11 cellular contexts compared by ENCODE assay signal in the genomic region with DNA sequence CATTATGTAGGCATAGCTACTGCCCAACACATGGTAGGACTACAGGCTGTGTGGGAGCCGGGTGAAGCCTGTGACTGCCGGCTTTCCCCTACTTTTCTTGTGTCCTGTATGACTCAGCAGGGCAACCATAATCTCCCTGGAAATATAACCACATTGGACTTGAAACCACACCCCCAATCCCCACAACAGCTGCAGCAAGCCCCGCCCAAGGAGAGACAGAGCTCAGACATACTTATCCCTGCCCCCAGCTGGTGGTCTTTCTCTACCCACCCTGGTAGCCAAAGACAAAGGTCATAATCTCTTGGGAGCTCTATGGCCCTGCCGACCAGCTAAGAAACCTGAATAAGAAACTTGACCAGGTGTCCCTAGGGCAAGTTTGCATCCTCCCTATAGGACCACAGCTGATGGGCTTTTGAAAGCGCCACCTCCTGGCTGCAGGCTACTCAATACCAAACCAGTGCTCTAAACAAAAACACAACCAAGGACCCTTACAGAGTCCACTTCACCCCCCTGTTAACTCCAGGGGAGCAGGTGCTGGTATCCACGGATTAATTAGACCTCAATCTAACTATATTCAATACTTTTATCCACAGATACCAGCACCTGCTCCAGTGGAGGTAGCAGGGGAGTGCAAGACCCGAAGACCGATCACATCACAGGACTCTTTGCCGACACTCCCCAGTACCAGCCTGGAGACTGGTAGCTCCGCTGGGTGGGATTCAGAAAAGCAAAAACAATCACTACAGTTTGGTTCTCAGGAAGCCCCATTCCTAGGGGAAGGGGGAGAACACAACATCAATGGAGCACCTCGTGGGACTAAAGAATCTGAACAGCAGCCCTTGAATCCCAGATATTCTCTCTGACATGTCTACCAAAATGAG.
DNase-seq lines count a peak whose midpoint lies in the region; ATAC-seq, FAIRE-seq and TF ChIP-seq lines count a peak whose summit lies in the region.
"Had no signal": no experiment of that assay in that cellular context is flagged by ENCODE, and none has a peak within 500 bp of the region (broad histone marks: within the 10 kb centered on the region; RNA-seq: fewer than 3 reads in every experiment).

No MANE protein-coding gene starts in this region.

- H3K9me3 ChIP-seq in breast epithelium (peaks cover 3 to 8% of the 10 kb centered on the region in 2 donors), H1 (ENCODE audit: insufficient read depth in 2 of 2, low read depth in 1 of 2, low read length in 1 of 2) (peaks cover 0 to 5% of the 10 kb centered on the region in 2 experiments; a peak in 1 of 4 replicates)

- H4K5ac ChIP-seq in H1 (ENCODE audit: insufficient read length, low read depth, low read length), result no peak overlapping the region

- intact Hi-C loops in MCF 10A (cut with micrococcal nuclease) (no loop called here), breast epithelium (cut with DNase I; ENCODE audit: low total_unique reads) (loop anchor here (5.0 kb wide), 1 partner anchor 855 kb away; no protein-coding TSS in a partner anchor)
- intact Hi-C loops in activated T-helper 2 cell treated with anti-CD3 and anti-CD28 coated beads, Interferon-gamma antibody, Interleukin-2, Interleukin-4, amounts not matched to agents 10 μg/mL and 5 μg/mL and 100 μg/mL, durations not matched to agents 14 hours and 24 hours and 36 hours (cut with micrococcal nuclease), result no loop called here

- TF ChIP-seq CTCF in MCF 10A (IDR thresholded peaks at IDR 0.05; ENCODE audit: unreplicated experiment) (no peak), breast epithelium (IDR thresholded peaks at IDR 0.05) (no peak), H1 (IDR thresholded peaks at IDR 0.05; ENCODE audit: control extremely low read depth in 1 of 3, insufficient read depth in 1 of 3, low read depth in 1 of 3, low read length in 3 of 3) (peak; percentile 25 to 62 (median 52)), D721Med (IDR thresholded peaks at IDR 0.05; ENCODE audit: insufficient read depth, missing control alignments) (no peak)

- no peak overlapping the region for H3K14ac ChIP-seq in H1 (ENCODE audit: insufficient read length)

- no peak overlapping the region for H3K9ac ChIP-seq in H1 (replicated peaks in 1 of 4; ENCODE audit: extremely low read depth in 1 of 4, low read depth in 3 of 4, low read length in 3 of 4)
- H3K9ac ChIP-seq: BLaER1 treated with 17β-estradiol and CSF1 and Interleukin-3, amounts not matched to agents 10 nM and 100 nM had no signal

- no peaks in the 10 kb centered on the region for H3K4me1 Mint-ChIP-seq in MCF 10A (ENCODE audit: insufficient read depth, unreplicated experiment)
- no peaks in the 10 kb centered on the region for H3K4me1 Mint-ChIP-seq in activated T-helper 2 cell treated with anti-CD3 and anti-CD28 coated beads, Interferon-gamma antibody, Interleukin-2, Interleukin-4, amounts not matched to agents 10 μg/mL and 5 μg/mL and 100 μg/mL, durations not matched to agents 14 hours and 24 hours and 36 hours (ENCODE audit: low read depth)

- H3K27me3 ChIP-seq in breast epithelium (no peaks in the 10 kb centered on the region), H1 (replicated peaks in 1 of 4; ENCODE audit: control insufficient read depth in 3 of 4, extremely low read depth in 1 of 4, insufficient read depth in 3 of 4, low read length in 3 of 4) (no peaks in the 10 kb centered on the region; a peak in 1 of 7 replicates)
- H3K27me3 ChIP-seq: BLaER1 treated with 17β-estradiol and CSF1 and Interleukin-3, amounts not matched to agents 10 nM and 100 nM had no signal

- CTCF ChIA-PET in MCF 10A (lab: Yijun Ruan, JAX), result interaction anchor here (0.5 to 0.7 kb wide), 2 partner anchors 22 to 46 kb away, joined by 3 read pairs; no protein-coding TSS in a partner anchor
- CTCF ChIA-PET in H1 (lab: Charles Lee; ENCODE audit: partially characterized antibody), result interaction anchor here (0.6 to 3.6 kb wide), 36 partner anchors 8 to 1471 kb away, joined by 3 to 21 read pairs (median 4); a partner anchor contains a TSS

- H3K36me3 Mint-ChIP-seq in MCF 10A (ENCODE audit: insufficient read depth, unreplicated experiment), result no peaks in the 10 kb centered on the region
- no peaks in the 10 kb centered on the region for H3K36me3 Mint-ChIP-seq in activated T-helper 2 cell treated with anti-CD3 and anti-CD28 coated beads, Interferon-gamma antibody, Interleukin-2, Interleukin-4, amounts not matched to agents 10 μg/mL and 5 μg/mL and 100 μg/mL, durations not matched to agents 14 hours and 24 hours and 36 hours (ENCODE audit: low read depth)

- H3K27ac Mint-ChIP-seq in MCF 10A (ENCODE audit: low read depth, unreplicated experiment), result no peak overlapping the region
- no peak overlapping the region for H3K27ac Mint-ChIP-seq in activated T-helper 2 cell treated with anti-CD3 and anti-CD28 coated beads, Interferon-gamma antibody, Interleukin-2, Interleukin-4, amounts not matched to agents 10 μg/mL and 5 μg/mL and 100 μg/mL, durations not matched to agents 14 hours and 24 hours and 36 hours

- H2BK5ac ChIP-seq in H1 (ENCODE audit: low read depth, low read length), result no peak overlapping the region

- POLR2A ChIA-PET in MCF 10A (lab: Yijun Ruan, JAX) (interaction anchor here (0.6 to 0.7 kb wide), 2 partner anchors 255 to 532 kb away, joined by 3 read pairs; no protein-coding TSS in a partner anchor), H1 (lab: Charles Lee; ENCODE audit: partially characterized antibody) (no interaction called here)

- TF ChIP-seq POLR2A in breast epithelium (IDR thresholded peaks at IDR 0.05) (no peak), H1 (IDR thresholded peaks at IDR 0.05; ENCODE audit: control extremely low read depth in 1 of 2, low read depth in 2 of 2, low read length in 2 of 2) (no peak)

- H3K36me3 ChIP-seq in breast epithelium, result no peaks in the 10 kb centered on the region
- H3K36me3 ChIP-seq in H1 (ENCODE audit: control insufficient read depth in 2 of 4, insufficient read depth in 4 of 4, low read length in 3 of 4), result no peaks in the 10 kb centered on the region; a peak in 1 of 8 replicates
- H3K36me3 ChIP-seq: BLaER1 treated with 17β-estradiol and CSF1 and Interleukin-3, amounts not matched to agents 10 nM and 100 nM had no signal

- H2BK20ac ChIP-seq in H1 (ENCODE audit: low read length), result no peak overlapping the region

- peaks cover 15% of the 10 kb centered on the region for H3K9me3 Mint-ChIP-seq in MCF 10A (ENCODE audit: unreplicated experiment)
- H3K9me3 Mint-ChIP-seq in activated T-helper 2 cell treated with anti-CD3 and anti-CD28 coated beads, Interferon-gamma antibody, Interleukin-2, Interleukin-4, amounts not matched to agents 10 μg/mL and 5 μg/mL and 100 μg/mL, durations not matched to agents 14 hours and 24 hours and 36 hours, result peaks cover 9% of the 10 kb centered on the region

- TF ChIP-seq RAD21 in H1 (IDR thresholded peaks at IDR 0.05 in 1 of 2, conservative IDR thresholded peaks at IDR 0.05 in 1 of 2; ENCODE audit: low read depth in 2 of 2, low read length in 2 of 2), result peak; percentile 37 to 56

- 58% methylated on average over 11 of the region's 11 CpGs; no CpG with 5 or more reads in 1 of the 2 experiments for WGBS in H1 (ENCODE audit: extremely low coverage in 1 of 2, insufficient coverage in 1 of 2, insufficient read length in 1 of 2, insufficient replicate concordance in 2 of 2, low coverage in 1 of 2, low lambda C conversion rate in 2 of 2, missing lambda C conversion rate in 1 of 2), 2 experiments

- H3K4me3 Mint-ChIP-seq in MCF 10A (ENCODE audit: unreplicated experiment), result no peak overlapping the region
- no peak overlapping the region for H3K4me3 Mint-ChIP-seq in activated T-helper 2 cell treated with anti-CD3 and anti-CD28 coated beads, Interferon-gamma antibody, Interleukin-2, Interleukin-4, amounts not matched to agents 10 μg/mL and 5 μg/mL and 100 μg/mL, durations not matched to agents 14 hours and 24 hours and 36 hours (ENCODE audit: low read depth)

- DNase-seq in MCF 10A (ENCODE audit: unreplicated experiment) (peak; percentile 57), breast epithelium (ENCODE audit: low spot score in 2 of 2) (no peak), NCI-H748 treated with DMSO at 0.1 percent for 48 hours (lab: John Stamatoyannopoulos, UW) (peak; percentile 20), H1 (ENCODE audit: low read depth in 1 of 2, low spot score in 2 of 2) (peak; percentile 15 to 63), urothelium cell line (ENCODE audit: low spot score) (peak; percentile 66), D721Med (ENCODE audit: insufficient read length, low spot score) (no peak)
- no peak for DNase-seq in activated T-helper 2 cell treated with anti-CD3 and anti-CD28 coated beads, Interferon-gamma antibody, Interleukin-2, Interleukin-4, amounts not matched to agents 10 μg/mL and 5 μg/mL and 100 μg/mL, durations not matched to agents 14 hours and 24 hours and 36 hours (ENCODE audit: low spot score)
- DNase-seq: stimulated activated CD4-positive, alpha-beta T cell treated with anti-CD3 and anti-CD28 coated beads, Interleukin-4, amount 100 ng/mL, for 1 hour had no signal

- H2BK15ac ChIP-seq in H1 (ENCODE audit: low read length), result no peak overlapping the region

- TF ChIP-seq EP300 in H1 (IDR thresholded peaks at IDR 0.05; ENCODE audit: borderline replicate concordance in 1 of 2, low read depth in 2 of 2, low read length in 2 of 2), result no peak

- no peak overlapping the region for H3K4me3 ChIP-seq in breast epithelium
- peak overlapping the region in 2 of 4 experiments; percentile 10 to 19; a peak in 1 of 8 replicates for H3K4me3 ChIP-seq in H1 (ENCODE audit: extremely low read depth in 1 of 4, insufficient read depth in 2 of 4, low read depth in 3 of 4, low read length in 4 of 4)
- H3K4me3 ChIP-seq: BLaER1 treated with 17β-estradiol and CSF1 and Interleukin-3, amounts not matched to agents 10 nM and 100 nM had no signal

- H4K20me1 ChIP-seq in H1 (replicated peaks in 1 of 2; ENCODE audit: control insufficient read depth in 1 of 2, insufficient read depth in 2 of 2, low read length in 2 of 2), result peaks cover 0 to 8% of the 10 kb centered on the region in 2 experiments
- H4K20me1 ChIP-seq: BLaER1 treated with 17β-estradiol and CSF1 and Interleukin-3, amounts not matched to agents 10 nM and 100 nM had no signal

- no peak overlapping the region for H4K91ac ChIP-seq in H1 (replicated peaks; ENCODE audit: insufficient read length, low read length)

- H3K27ac ChIP-seq in breast epithelium (no peak overlapping the region), H1 (ENCODE audit: low read depth, low read length) (no peak overlapping the region)
- H3K27ac ChIP-seq: BLaER1 treated with 17β-estradiol and CSF1 and Interleukin-3, amounts not matched to agents 10 nM and 100 nM; HL-60 had no signal

- no peak overlapping the region for H2BK12ac ChIP-seq in H1 (ENCODE audit: low read depth, low read length)

- no peak overlapping the region for H2BK120ac ChIP-seq in H1 (replicated peaks; ENCODE audit: low read depth, low read length)

- no peaks in the 10 kb centered on the region for H3K79me2 ChIP-seq in H1 (ENCODE audit: control insufficient read depth in 1 of 2, insufficient read depth in 2 of 2, low read length in 2 of 2)

- no peak overlapping the region for H3K23ac ChIP-seq in H1 (ENCODE audit: insufficient read length)

- no peak for ATAC-seq in GM18867 (IDR thresholded peaks at IDR 0.05; ENCODE audit: unreplicated experiment)

- no TSS peak for BruUV-seq in MCF 10A (replicated peaks; lab: Mats Ljungman, UMichigan)

- H4K8ac ChIP-seq in H1 (ENCODE audit: extremely low read depth, insufficient read depth, low read length), result no peak overlapping the region

- H3K56ac ChIP-seq in H1 (replicated peaks; ENCODE audit: insufficient read length, low read depth, low read length), result no peak overlapping the region

- H3K23me2 ChIP-seq in H1 (ENCODE audit: low read depth, low read length), result peaks cover 9% of the 10 kb centered on the region; the same call in 1 of the 2 replicates

- no peaks in the 10 kb centered on the region for H3K4me1 ChIP-seq in breast epithelium
- no peaks in the 10 kb centered on the region for H3K4me1 ChIP-seq in H1 (replicated peaks in 1 of 4; ENCODE audit: control insufficient read depth in 3 of 4, insufficient read depth in 4 of 4, low read length in 3 of 4)

- no peak overlapping the region for H2AK5ac ChIP-seq in H1 (ENCODE audit: low read depth, low read length)

- FAIRE-seq in H1 (lab: Jason Lieb, UNC) (no peak), urothelium cell line (lab: Jason Lieb, UNC) (no peak), D721Med (lab: Jason Lieb, UNC) (no peak)

- H3K4ac ChIP-seq in H1 (replicated peaks; ENCODE audit: insufficient read length, low read depth, low read length), result no peak overlapping the region

- no peak overlapping the region for H3K18ac ChIP-seq in H1 (ENCODE audit: extremely low read depth, low read length)

- H3K4me2 ChIP-seq in H1 (ENCODE audit: insufficient read depth in 1 of 2, low read depth in 2 of 2, low read length in 2 of 2), result peak overlapping the region in 1 of 2 experiments; percentile 22; a peak in 1 of 4 replicates
- H3K4me2 ChIP-seq: BLaER1 treated with 17β-estradiol and CSF1 and Interleukin-3, amounts not matched to agents 10 nM and 100 nM had no signal

- 0 out of 2 replicates have a peak overlapping the region, but pooled peaks have one; percentile 43 for H2AFZ ChIP-seq in H1 (ENCODE audit: low read length)

- no peaks in the 10 kb centered on the region for H3K79me1 ChIP-seq in H1 (ENCODE audit: low read depth, low read length)

- peaks cover 14% of the 10 kb centered on the region for H3K27me3 Mint-ChIP-seq in MCF 10A (ENCODE audit: insufficient read depth, unreplicated experiment)
- H3K27me3 Mint-ChIP-seq in activated T-helper 2 cell treated with anti-CD3 and anti-CD28 coated beads, Interferon-gamma antibody, Interleukin-2, Interleukin-4, amounts not matched to agents 10 μg/mL and 5 μg/mL and 100 μg/mL, durations not matched to agents 14 hours and 24 hours and 36 hours (ENCODE audit: low read depth), result peaks cover 2% of the 10 kb centered on the region

Comparison
In these comparisons a context has a peak if more than half of its experiments do, and no peak if none do; other contexts are left out.
1. DNase-seq: peak in MCF 10A (single experiment), NCI-H748 treated with DMSO at 0.1 percent for 48 hours (single experiment), H1 (2 of 2) and urothelium cell line (single experiment); none in breast epithelium (0 of 2), activated T-helper 2 cell treated with anti-CD3 and anti-CD28 coated beads, Interferon-gamma antibody, Interleukin-2, Interleukin-4, amounts not matched to agents 10 μg/mL and 5 μg/mL and 100 μg/mL, durations not matched to agents 14 hours and 24 hours and 36 hours (single experiment) and D721Med (single experiment).
2. CTCF ChIP-seq: peak in H1 (3 of 3); none in MCF 10A (single experiment), breast epithelium (0 of 3) and D721Med (single experiment).